In the genomic region with DNA sequence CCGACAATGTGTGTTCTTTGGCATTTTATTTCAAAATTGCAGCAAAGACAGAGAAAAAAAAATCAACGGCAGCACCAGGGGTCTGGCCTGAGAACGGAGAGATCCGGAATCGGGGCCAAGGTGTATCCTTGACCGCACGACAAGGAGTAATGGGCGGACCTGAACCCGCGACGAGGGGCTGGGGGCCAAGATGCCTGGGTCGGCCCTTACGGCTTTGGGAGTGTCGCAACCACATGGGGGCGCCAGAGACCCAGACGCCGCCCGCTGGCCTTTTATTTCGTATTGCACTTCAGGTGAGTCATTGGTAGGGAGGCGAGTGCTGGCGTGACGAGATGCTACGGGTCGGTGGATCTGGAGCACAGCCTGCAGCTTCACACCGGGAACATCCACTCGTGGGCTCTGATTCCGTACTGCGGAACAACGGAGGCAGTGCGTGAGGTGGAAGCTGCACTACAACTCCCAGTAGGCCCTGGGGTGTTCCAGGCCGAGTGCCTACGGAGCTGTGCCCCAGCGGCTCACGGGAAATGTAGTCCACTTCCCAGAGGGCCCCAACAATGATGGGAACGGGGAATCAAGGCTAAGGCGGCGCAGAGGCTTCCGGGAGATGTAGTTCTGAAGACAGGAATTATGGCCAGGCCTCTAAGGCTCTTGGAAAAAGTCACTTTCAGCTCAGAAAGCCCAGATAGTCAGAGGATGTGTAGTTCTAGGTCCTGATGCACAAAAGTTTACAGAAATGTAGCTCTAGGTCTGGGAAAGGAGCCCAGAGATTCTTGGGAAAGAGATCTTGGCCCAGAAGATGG, we compare ENCODE assay signal across 1 cellular context.
TF ChIP-seq lines count a peak whose summit lies in the region.

No MANE protein-coding gene starts in this region.

TF ChIP-seq in HepG2, 621 proteins besides CTCF, POLR2A, EP300 and RAD21 (continued from another document and continues in another):
- TF ChIP-seq, protein P1, sequence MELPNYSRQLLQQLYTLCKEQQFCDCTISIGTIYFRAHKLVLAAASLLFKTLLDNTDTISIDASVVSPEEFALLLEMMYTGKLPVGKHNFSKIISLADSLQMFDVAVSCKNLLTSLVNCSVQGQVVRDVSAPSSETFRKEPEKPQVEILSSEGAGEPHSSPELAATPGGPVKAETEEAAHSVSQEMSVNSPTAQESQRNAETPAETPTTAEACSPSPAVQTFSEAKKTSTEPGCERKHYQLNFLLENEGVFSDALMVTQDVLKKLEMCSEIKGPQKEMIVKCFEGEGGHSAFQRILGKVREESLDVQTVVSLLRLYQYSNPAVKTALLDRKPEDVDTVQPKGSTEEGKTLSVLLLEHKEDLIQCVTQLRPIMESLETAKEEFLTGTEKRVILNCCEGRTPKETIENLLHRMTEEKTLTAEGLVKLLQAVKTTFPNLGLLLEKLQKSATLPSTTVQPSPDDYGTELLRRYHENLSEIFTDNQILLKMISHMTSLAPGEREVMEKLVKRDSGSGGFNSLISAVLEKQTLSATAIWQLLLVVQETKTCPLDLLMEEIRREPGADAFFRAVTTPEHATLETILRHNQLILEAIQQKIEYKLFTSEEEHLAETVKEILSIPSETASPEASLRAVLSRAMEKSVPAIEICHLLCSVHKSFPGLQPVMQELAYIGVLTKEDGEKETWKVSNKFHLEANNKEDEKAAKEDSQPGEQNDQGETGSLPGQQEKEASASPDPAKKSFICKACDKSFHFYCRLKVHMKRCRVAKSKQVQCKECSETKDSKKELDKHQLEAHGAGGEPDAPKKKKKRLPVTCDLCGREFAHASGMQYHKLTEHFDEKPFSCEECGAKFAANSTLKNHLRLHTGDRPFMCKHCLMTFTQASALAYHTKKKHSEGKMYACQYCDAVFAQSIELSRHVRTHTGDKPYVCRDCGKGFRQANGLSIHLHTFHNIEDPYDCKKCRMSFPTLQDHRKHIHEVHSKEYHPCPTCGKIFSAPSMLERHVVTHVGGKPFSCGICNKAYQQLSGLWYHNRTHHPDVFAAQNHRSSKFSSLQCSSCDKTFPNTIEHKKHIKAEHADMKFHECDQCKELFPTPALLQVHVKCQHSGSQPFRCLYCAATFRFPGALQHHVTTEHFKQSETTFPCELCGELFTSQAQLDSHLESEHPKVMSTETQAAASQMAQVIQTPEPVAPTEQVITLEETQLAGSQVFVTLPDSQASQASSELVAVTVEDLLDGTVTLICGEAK (IDR thresholded peaks at IDR 0.05) = no peak
- TF ChIP-seq, protein P1 (CRISPR knock-in tag; IDR thresholded peaks at IDR 0.05) = peak; percentile 15; the same call in 1 of the 2 replicates
- TF ChIP-seq ZSCAN22 (CRISPR knock-in tag; IDR thresholded peaks at IDR 0.05) (0 out of 2 replicates have a peak, but pooled peaks have one; percentile 85), RNF2 (conservative IDR thresholded peaks at IDR 0.05; ENCODE audit: low read depth) (0 out of 2 replicates have a peak, but pooled peaks have one; percentile 32), ZNF124 (CRISPR knock-in tag; IDR thresholded peaks at IDR 0.05) (peak; percentile 31; the same call in 1 of the 2 replicates), ZSCAN21 (CRISPR knock-in tag; IDR thresholded peaks at IDR 0.05; ENCODE audit: borderline replicate concordance) (0 out of 2 replicates have a peak, but pooled peaks have one; percentile 52), SNAPC2 (CRISPR knock-in tag; IDR thresholded peaks at IDR 0.05) (no peak), ZNF143 (CRISPR knock-in tag; IDR thresholded peaks at IDR 0.05) (peak; percentile 100), TRIM22 (IDR thresholded peaks at IDR 0.05) (no peak), TFE3 (CRISPR knock-in tag; IDR thresholded peaks at IDR 0.05) (peak; percentile 52; the same call in 1 of the 2 replicates), RBM39 (IDR thresholded peaks at IDR 0.05; ENCODE audit: low read depth, low read length, poor library complexity, severe bottlenecking) (peak; percentile 47), ELF1 (CRISPR knock-in tag; IDR thresholded peaks at IDR 0.05) (peak; percentile 93), SUZ12 (IDR thresholded peaks at IDR 0.05; ENCODE audit: low read depth, low read length) (peak; percentile 99), MXI1 (IDR thresholded peaks at IDR 0.05; ENCODE audit: borderline replicate concordance, low read depth, low read length) (no peak; the same call in 2 of the 3 replicates), ZNF619 (CRISPR knock-in tag; IDR thresholded peaks at IDR 0.05) (0 out of 2 replicates have a peak, but pooled peaks have one; percentile 68), ZNF225 (CRISPR knock-in tag; IDR thresholded peaks at IDR 0.05) (peak; percentile 66; the same call in 1 of the 2 replicates), ATF3 (CRISPR knock-in tag; IDR thresholded peaks at IDR 0.05) (peak; percentile 19; the same call in 1 of the 2 replicates), HNF1B (CRISPR knock-in tag; IDR thresholded peaks at IDR 0.05) (peak; percentile 87), ZNF251 (CRISPR knock-in tag; IDR thresholded peaks at IDR 0.05) (no peak), CHD4 (IDR thresholded peaks at IDR 0.05; ENCODE audit: borderline replicate concordance, low read length) (no peak), RARG (CRISPR knock-in tag; IDR thresholded peaks at IDR 0.05; ENCODE audit: low read depth) (no peak), ZFP1 (CRISPR knock-in tag; IDR thresholded peaks at IDR 0.05) (0 out of 2 replicates have a peak, but pooled peaks have one; percentile 31), PRPF4 (IDR thresholded peaks at IDR 0.05; ENCODE audit: low read depth, low read length, poor library complexity, severe bottlenecking) (no peak), ZNF333 (CRISPR knock-in tag; IDR thresholded peaks at IDR 0.05; ENCODE audit: borderline replicate concordance) (0 out of 2 replicates have a peak, but pooled peaks have one; percentile 32), CEBPG (CRISPR knock-in tag; IDR thresholded peaks at IDR 0.05) (peak; percentile 52; the same call in 1 of the 2 replicates), ZNF451 (CRISPR knock-in tag; IDR thresholded peaks at IDR 0.05) (peak; percentile 74; the same call in 1 of the 2 replicates), ZFP82 (CRISPR knock-in tag; IDR thresholded peaks at IDR 0.05; ENCODE audit: borderline replicate concordance) (no peak), ZNF230 (CRISPR knock-in tag; IDR thresholded peaks at IDR 0.05) (peak; percentile 53; the same call in 1 of the 2 replicates), ZNF512B (CRISPR knock-in tag; IDR thresholded peaks at IDR 0.05; ENCODE audit: borderline replicate concordance) (no peak), FOXM1 (CRISPR knock-in tag; IDR thresholded peaks at IDR 0.05) (no peak), ZNF33B (CRISPR knock-in tag; IDR thresholded peaks at IDR 0.05) (0 out of 2 replicates have a peak, but pooled peaks have one; percentile 21), NFYB (CRISPR knock-in tag; IDR thresholded peaks at IDR 0.05) (0 out of 2 replicates have a peak, but pooled peaks have one; percentile 41), MAZ (IDR thresholded peaks at IDR 0.05; ENCODE audit: borderline replicate concordance, low read depth, low read length) (peak; percentile 16; the same call in 1 of the 2 replicates), MAZ (CRISPR knock-in tag; IDR thresholded peaks at IDR 0.05; ENCODE audit: low read depth) (no peak; the same call in 1 of the 2 replicates), TBP (CRISPR knock-in tag; IDR thresholded peaks at IDR 0.05) (0 out of 2 replicates have a peak, but pooled peaks have one; percentile 40)
